Comparison of ENCODE assay signal across 9 cellular contexts in the genomic region with DNA sequence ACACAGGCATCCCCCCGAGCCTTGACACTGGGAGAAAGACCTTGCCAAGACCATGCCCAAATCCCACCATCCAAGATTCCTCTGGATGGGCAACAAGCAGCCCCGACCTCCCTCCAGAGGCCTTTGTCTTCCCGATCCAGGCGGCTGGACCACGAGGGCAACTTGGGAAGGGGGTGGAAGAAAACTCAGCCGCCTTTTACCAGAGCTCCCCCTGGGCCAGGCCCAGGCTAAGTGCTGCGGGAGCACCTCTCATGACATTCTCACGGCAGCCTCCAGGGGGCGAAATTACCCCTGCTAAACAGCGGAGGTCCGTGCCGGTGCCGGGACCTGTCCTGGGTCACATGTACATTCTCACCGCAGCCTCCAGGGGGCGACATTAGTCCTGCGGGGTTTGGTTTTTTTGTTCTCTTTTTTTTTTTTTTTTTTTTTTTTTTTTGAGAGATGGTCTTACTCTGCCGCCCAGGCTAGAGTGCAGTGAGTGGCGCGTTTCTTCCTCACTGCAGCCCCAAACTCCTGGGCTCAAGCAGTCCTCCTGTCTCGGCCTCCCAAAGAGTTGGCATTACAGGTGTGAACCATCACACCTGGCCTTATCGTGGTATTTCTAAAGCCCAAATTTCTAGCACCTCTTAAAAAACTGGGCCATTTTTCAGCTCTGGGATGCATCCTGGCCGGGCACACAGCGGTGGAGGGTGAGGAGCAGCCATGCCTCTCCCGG. TPM values are rescaled to one million over a fixed set of nuclear protein-coding genes. Genes with fewer than 3 reads are reported as not detected.
DNase-seq lines count a peak whose midpoint lies in the region; ATAC-seq, FAIRE-seq and TF ChIP-seq lines count a peak whose summit lies in the region.
"Had no signal": no experiment of that assay in that cellular context is flagged by ENCODE, and none has a peak within 500 bp of the region (broad histone marks: within the 10 kb centered on the region; RNA-seq: fewer than 3 reads in every experiment).

No MANE protein-coding gene starts in this region.

- TF ChIP-seq CTCF in KMS-11 (conservative IDR thresholded peaks at IDR 0.05; ENCODE audit: low read depth, low read length) (peak; percentile 99), nephron progenitor cell (IDR thresholded peaks at IDR 0.05) (peak; percentile 99), stomach (IDR thresholded peaks at IDR 0.05) (peak in 5 of 7 experiments; percentile 94 to 99 (median 95))

- WGBS in stomach, 5 donors, result 14 to 20% (median 18%) methylated on average over 23 to 24 of the region's 24 CpGs

- no peaks in the 10 kb centered on the region for H3K9me3 ChIP-seq in stomach

- intact Hi-C loops in stomach (cut with DNase I; ENCODE audit: low total_unique reads), result no loop called here

- H3K36me3 ChIP-seq in KMS-11 (ENCODE audit: insufficient read depth), result no peaks in the 10 kb centered on the region
- H3K36me3 ChIP-seq in stomach, result peaks cover 10 to 55% (median 39%) of the 10 kb centered on the region in 4 donors

- H2AFZ ChIP-seq in KMS-11 (ENCODE audit: low read depth), result no peak overlapping the region

- no peaks in the 10 kb centered on the region for H4K20me1 ChIP-seq in KMS-11 (ENCODE audit: insufficient read depth)

- H3K4me2 ChIP-seq in KMS-11, result no peak overlapping the region

- H3K36me3 Mint-ChIP-seq in activated T-cell treated with anti-CD3 and anti-CD28 coated beads, Interleukin-2, amount 50 U/mL, for 72 hours (ENCODE audit: insufficient read depth in 2 of 2), result no peaks in the 10 kb centered on the region
- H3K36me3 Mint-ChIP-seq in nephron progenitor cell (ENCODE audit: low read depth), result peaks cover 8% of the 10 kb centered on the region

- H3K27ac ChIP-seq in KMS-11, result peak overlapping the region; percentile 5; the same call in 1 of the 2 replicates
- peak overlapping the region in 1 of 5 donors; percentile 24 for H3K27ac ChIP-seq in stomach
- H3K27ac ChIP-seq: skin epidermis had no signal

- H3K9me3 Mint-ChIP-seq in activated T-cell treated with anti-CD3 and anti-CD28 coated beads, Interleukin-2, amount 50 U/mL, for 72 hours, result no peaks in the 10 kb centered on the region
- no peaks in the 10 kb centered on the region for H3K9me3 Mint-ChIP-seq in nephron progenitor cell

- H3K4me1 ChIP-seq in KMS-11 (ENCODE audit: low read depth, poor library complexity, severe bottlenecking), result peaks cover 15% of the 10 kb centered on the region
- H3K4me1 ChIP-seq in stomach, result peaks cover 4 to 23% (median 15%) of the 10 kb centered on the region in 4 donors

- no peak overlapping the region for H3K4me3 ChIP-seq in KMS-11 (IDR thresholded peaks at IDR 0.05; ENCODE audit: insufficient read depth, low read depth, low read length)
- H3K4me3 ChIP-seq in stomach, result no peak overlapping the region
- H3K4me3 ChIP-seq: skin epidermis had no signal

- peak overlapping the region; percentile 46 for H3K27ac Mint-ChIP-seq in activated T-cell treated with anti-CD3 and anti-CD28 coated beads, Interleukin-2, amount 50 U/mL, for 72 hours
- H3K27ac Mint-ChIP-seq in nephron progenitor cell, result no peak overlapping the region

- H3K79me2 ChIP-seq in KMS-11 (ENCODE audit: insufficient read depth, low read depth), result no peaks in the 10 kb centered on the region

- H3K27me3 Mint-ChIP-seq in activated T-cell treated with anti-CD3 and anti-CD28 coated beads, Interleukin-2, amount 50 U/mL, for 72 hours (ENCODE audit: low read depth), result no peaks in the 10 kb centered on the region
- H3K27me3 Mint-ChIP-seq in nephron progenitor cell (ENCODE audit: low read depth, poor library complexity), result peaks cover 6% of the 10 kb centered on the region

- TF ChIP-seq POLR2A in stomach (IDR thresholded peaks at IDR 0.05), result no peak

- TF ChIP-seq EP300 in stomach (IDR thresholded peaks at IDR 0.05), result no peak

- DNase-seq in DMS53 treated with DMSO at 0.1 percent for 48 hours (lab: John Stamatoyannopoulos, UW; ENCODE audit: unreplicated experiment) (peak; percentile 90), RCC 7860 (ENCODE audit: low spot score) (peak; percentile 83), fibroblast of peridontal ligament (ENCODE audit: extremely low read depth) (peak; percentile 94), nephron progenitor cell (peak; percentile 99), stomach (peak; percentile 96)
- DNase-seq in activated T-cell treated with anti-CD3 and anti-CD28 coated beads, Interleukin-2, amount 50 U/mL, for 72 hours, result peak; percentile 97

- ATAC-seq in GM21737 (IDR thresholded peaks at IDR 0.05; ENCODE audit: unreplicated experiment), result peak; percentile 83
- peak; percentile 95 for ATAC-seq in activated T-cell treated with anti-CD3 and anti-CD28 coated beads, Interleukin-2, amount 50 U/mL, for 72 hours (replicated peaks in 1 of 2)

- no peak overlapping the region for H3K9ac ChIP-seq in KMS-11

- H3K27me3 ChIP-seq in KMS-11 (ENCODE audit: insufficient read depth, low read depth) (no peaks in the 10 kb centered on the region), stomach (peaks cover 0 to 24% (median 0%) of the 10 kb centered on the region in 3 donors)

- H3K4me1 Mint-ChIP-seq in activated T-cell treated with anti-CD3 and anti-CD28 coated beads, Interleukin-2, amount 50 U/mL, for 72 hours (ENCODE audit: low read depth), result peaks cover 6% of the 10 kb centered on the region
- peaks cover 53% of the 10 kb centered on the region for H3K4me1 Mint-ChIP-seq in nephron progenitor cell

- peak; percentile 81 for FAIRE-seq in RCC 7860 (lab: Jason Lieb, UNC)

- H3K4me3 Mint-ChIP-seq in activated T-cell treated with anti-CD3 and anti-CD28 coated beads, Interleukin-2, amount 50 U/mL, for 72 hours, result no peak overlapping the region
- peak overlapping the region; percentile 72 for H3K4me3 Mint-ChIP-seq in nephron progenitor cell

RNA-seq across cellular contexts. Expression of a gene that starts 2.1 kb away (rescaled TPM):
- under 1 TPM; 0.43 to 0.60 TPM for total RNA-seq in activated T-cell treated with anti-CD3 and anti-CD28 coated beads, Interleukin-2, amount 50 U/mL, for 72 hours
- 1 to 10 TPM in 2 of 5 donors, under 1 TPM in 1, not detected in 2; 0.37 to 5.8 (median 1.4) TPM for total RNA-seq in stomach
- not detected for polyA plus RNA-seq in stomach

RNA-seq across cellular contexts. Expression of a gene that starts 24.5 kb away (rescaled TPM):
- 10 to 100 TPM; 36.7 to 54.1 TPM for total RNA-seq in activated T-cell treated with anti-CD3 and anti-CD28 coated beads, Interleukin-2, amount 50 U/mL, for 72 hours
- total RNA-seq in stomach, result 10 to 100 TPM in 4 of 5 donors, 1 to 10 TPM in 1; 5.3 to 52.1 (median 27.9) TPM
- 10 to 100 TPM; 12.8 to 17.4 (median 15.9) TPM for polyA plus RNA-seq in stomach

RNA-seq across cellular contexts. Expression of a gene that starts 34.9 kb away (rescaled TPM):
- 10 to 100 TPM; 31.7 to 42.4 TPM for total RNA-seq in activated T-cell treated with anti-CD3 and anti-CD28 coated beads, Interleukin-2, amount 50 U/mL, for 72 hours
- total RNA-seq in stomach, result 100 to 1,000 TPM in 2 of 5 donors, 10 to 100 TPM in 3; 53.1 to 248 (median 72.8) TPM
- polyA plus RNA-seq in stomach, result 10 to 100 TPM; 27.2 to 76.9 (median 56.5) TPM

RNA-seq across cellular contexts. Expression of a gene that starts 45.8 kb away (rescaled TPM):
- total RNA-seq in activated T-cell treated with anti-CD3 and anti-CD28 coated beads, Interleukin-2, amount 50 U/mL, for 72 hours, result 100 to 1,000 TPM in 1 of 2 donors, 10 to 100 TPM in 1; 95.5 to 112 TPM
- total RNA-seq in stomach, result 100 to 1,000 TPM in 2 of 5 donors, 10 to 100 TPM in 3; 32.2 to 420 (median 84.6) TPM
- polyA plus RNA-seq in stomach, result 100 to 1,000 TPM in 1 of 3 donors, 10 to 100 TPM in 2; 71.9 to 101 (median 75.0) TPM

RNA-seq across cellular contexts. Expression of a gene that starts 47.0 kb away (rescaled TPM):
- total RNA-seq in activated T-cell treated with anti-CD3 and anti-CD28 coated beads, Interleukin-2, amount 50 U/mL, for 72 hours, result 1 to 10 TPM in 1 of 2 donors, under 1 TPM in 1; 0.88 to 1.6 TPM
- total RNA-seq in stomach, result 10 to 100 TPM in 4 of 5 donors, 1 to 10 TPM in 1; 7.6 to 46.7 (median 18.5) TPM
- polyA plus RNA-seq in stomach, result 10 to 100 TPM; 11.9 to 65.8 (median 41.0) TPM
